10 cellular contexts compared by ENCODE assay signal in the genomic region with DNA sequence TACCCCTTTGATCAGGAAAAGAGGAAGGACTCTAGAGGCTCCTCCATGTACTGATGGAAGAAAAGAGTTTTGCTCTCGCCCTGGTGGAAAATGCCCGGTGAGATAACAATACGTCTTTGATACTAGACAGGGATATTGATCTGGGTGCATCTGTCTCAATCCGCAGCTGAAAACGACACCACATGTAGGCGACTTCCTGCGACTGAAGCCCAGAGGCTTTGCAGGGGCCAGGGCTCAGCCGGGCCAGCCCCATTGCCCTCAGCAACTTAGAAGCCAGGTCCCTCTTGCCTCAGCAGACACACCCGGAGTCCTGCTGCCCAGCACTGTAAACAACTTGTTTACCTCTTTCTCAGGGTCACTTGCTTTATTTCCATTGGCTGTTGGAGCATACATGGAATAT.
"Had no signal": no experiment of that assay in that cellular context is flagged by ENCODE, and none has a peak within 500 bp of the region (broad histone marks: within the 10 kb centered on the region; RNA-seq: fewer than 3 reads in every experiment).

No MANE protein-coding gene starts in this region.

- H2AFZ ChIP-seq: GM23248 had no signal

- DNase-seq: GM23248, GOT3, H9, HCEC 1CT, HFFc6, KBM-7 had no signal

- H3K27ac Mint-ChIP-seq: H9, HFFc6, IgD-negative memory B cell had no signal

- FAIRE-seq: H54, HepG2 had no signal

- H3K9ac ChIP-seq: GM23248 had no signal

- H3K4me1 Mint-ChIP-seq: IgD-negative memory B cell had no signal

- H3K36me3 Mint-ChIP-seq: IgD-negative memory B cell had no signal

- H3K27ac ChIP-seq: GM23248, HL-60 had no signal

- H3K9me3 Mint-ChIP-seq: H9, HFFc6 had no signal

- H3K4me3 Mint-ChIP-seq: H9, HFFc6, IgD-negative memory B cell had no signal

- H3K4me3 ChIP-seq: GM23248 had no signal

- ATAC-seq: HepG2 had no signal

- H3K27me3 Mint-ChIP-seq: IgD-negative memory B cell had no signal
